In genomic region chr2:1745171-1746023, GRCh38 we compare ENCODE assay signal across 1 cellular context.
TF ChIP-seq lines count a peak whose summit lies in the region.

No MANE protein-coding gene starts in this region.

TF ChIP-seq in GM23338, 12 proteins besides CTCF, POLR2A, EP300 and RAD21 (continued from another document):
- no peak for TF ChIP-seq ZNF462 (CRISPR knock-in tag; IDR thresholded peaks at IDR 0.05)
- no peak for TF ChIP-seq CREB1 (CRISPR knock-in tag; IDR thresholded peaks at IDR 0.05; ENCODE audit: low read depth)
- no peak for TF ChIP-seq ZNF114 (CRISPR knock-in tag; IDR thresholded peaks at IDR 0.05)
